ENCODE assay signal across 24 cellular contexts in genomic region chr1:42315500-42315899, GRCh38. TPM values are rescaled to one million over a fixed set of nuclear protein-coding genes. Genes with fewer than 3 reads are reported as not detected.
DNase-seq lines count a peak whose midpoint lies in the region; ATAC-seq lines count a peak whose summit lies in the region.
"Had no signal": no experiment of that assay in that cellular context is flagged by ENCODE, and none has a peak within 500 bp of the region (broad histone marks: within the 10 kb centered on the region; RNA-seq: fewer than 3 reads in every experiment).

No MANE protein-coding gene starts in this region.

- peaks cover 0 to 9% (median 5%) of the 10 kb centered on the region in 3 donors for H3K36me3 Mint-ChIP-seq in naive thymus-derived CD8-positive, alpha-beta T cell

- POLR2A ChIA-PET in naive thymus-derived CD8-positive, alpha-beta T cell (lab: Charles Lee) = interaction anchor here (1.0 to 1.2 kb wide), 2 partner anchors 35 to 350 kb away, joined by 3 to 5 read pairs; no protein-coding TSS in a partner anchor

- H4K20me1 ChIP-seq in BLaER1 treated with 17β-estradiol and CSF1 and Interleukin-3, amounts not matched to agents 10 nM and 100 nM = peaks cover 66 to 100% (median 97%) of the 10 kb centered on the region in 11 experiments

- H3K27ac Mint-ChIP-seq in naive thymus-derived CD8-positive, alpha-beta T cell = peak overlapping the region in 5 of 10 donors; percentile 13 to 89 (median 32)
- H3K27ac Mint-ChIP-seq: B cell had no signal

- H3K9ac ChIP-seq in BLaER1 treated with 17β-estradiol and CSF1 and Interleukin-3, amounts not matched to agents 10 nM and 100 nM = no peak overlapping the region
- H3K9ac ChIP-seq: SK-N-SH had no signal

- 0 out of 22 replicates have a peak, but pooled peaks cover 0 to 5% (median 0%) of the 10 kb centered on the region in 11 experiments for H3K9me3 ChIP-seq in BLaER1 treated with 17β-estradiol and CSF1 and Interleukin-3, amounts not matched to agents 10 nM and 100 nM (replicated peaks in 1 of 11)
- H3K9me3 ChIP-seq: SK-N-SH had no signal

- H3K27me3 Mint-ChIP-seq in naive thymus-derived CD8-positive, alpha-beta T cell = no peaks in the 10 kb centered on the region
- H3K27me3 Mint-ChIP-seq: B cell had no signal

- H3K4me3 Mint-ChIP-seq in naive thymus-derived CD8-positive, alpha-beta T cell = peak overlapping the region in 6 of 10 donors; percentile 3 to 60 (median 40)
- H3K4me3 Mint-ChIP-seq: B cell, GM23338 had no signal

- ATAC-seq in left lobe of liver (peak; percentile 79), HG02642 (IDR thresholded peaks at IDR 0.05; ENCODE audit: poor library complexity, unreplicated experiment) (no peak)
- no peak for ATAC-seq in naive thymus-derived CD8-positive, alpha-beta T cell
- ATAC-seq: GM23338 had no signal

- peaks cover 3 to 19% (median 13%) of the 10 kb centered on the region in 11 experiments; a peak in 21 of 22 replicates for H3K36me3 ChIP-seq in BLaER1 treated with 17β-estradiol and CSF1 and Interleukin-3, amounts not matched to agents 10 nM and 100 nM

- H3K9me3 Mint-ChIP-seq in naive thymus-derived CD8-positive, alpha-beta T cell = no peaks in the 10 kb centered on the region
- H3K9me3 Mint-ChIP-seq: GM23338 had no signal

- peaks cover 56 to 89% (median 75%) of the 10 kb centered on the region in 10 experiments for H3K4me1 ChIP-seq in BLaER1 treated with 17β-estradiol and CSF1 and Interleukin-3, amounts not matched to agents 10 nM and 100 nM

- H3K4me1 Mint-ChIP-seq in naive thymus-derived CD8-positive, alpha-beta T cell = peaks cover 53 to 95% (median 90%) of the 10 kb centered on the region in 4 donors

- peak overlapping the region in 3 of 11 experiments; percentile 9 to 24 (median 12); a peak in 2 of 22 replicates for H3K27ac ChIP-seq in BLaER1 treated with 17β-estradiol and CSF1 and Interleukin-3, amounts not matched to agents 10 nM and 100 nM
- no peak overlapping the region for H3K27ac ChIP-seq in substantia nigra (ENCODE audit: low read depth, low read length, poor library complexity, severe bottlenecking)
- H3K27ac ChIP-seq: RWPE1 had no signal

- H3K27me3 ChIP-seq in BLaER1 treated with 17β-estradiol and CSF1 and Interleukin-3, amounts not matched to agents 10 nM and 100 nM = no peaks in the 10 kb centered on the region

- peak overlapping the region in 9 of 11 experiments; percentile 3 to 63 (median 51); a peak in 14 of 22 replicates for H3K4me2 ChIP-seq in BLaER1 treated with 17β-estradiol and CSF1 and Interleukin-3, amounts not matched to agents 10 nM and 100 nM
- H3K4me2 ChIP-seq: GM23338, SK-N-SH had no signal

- H3K4me3 ChIP-seq in BLaER1 treated with 17β-estradiol and CSF1 and Interleukin-3, amounts not matched to agents 10 nM and 100 nM = no peak overlapping the region
- H3K4me3 ChIP-seq: GM23338 had no signal

- DNase-seq in HuH-7 (ENCODE audit: low spot score) (peak; percentile 11), left lobe of liver (ENCODE audit: low spot score) (no peak), Kasumi-1 (lab: John Stamatoyannopoulos, UW) (no peak), NCI-H1105 (lab: John Stamatoyannopoulos, UW) (no peak), substantia nigra (lab: John Stamatoyannopoulos, UW) (no peak)
- no peak for DNase-seq in naive thymus-derived CD8-positive, alpha-beta T cell
- DNase-seq: COR-L47; DMS 273 treated with DMSO at 0.1 percent for 48 hours; DND-41; HCEC 1CT; Karpas-422; MM.1S; NCI-H1092; NCI-H1436 treated with DMSO at 0.1 percent for 48 hours; NCI-H2227 treated with DMSO at 0.1 percent for 48 hours; NCI-H510A treated with DMSO at 0.1 percent for 48 hours; NK-92 treated with Interleukin-12 subunit alpha and Interleukin-12 subunit beta, amount 100 ng/mL, for 24 hours; SIG-M5; SK-N-SH had no signal

RNA-seq across cellular contexts. Expression of gene FOXJ3, which starts 19.5 kb away (rescaled TPM):
- 13.7 TPM for total RNA-seq in left lobe of liver
- total RNA-seq in naive thymus-derived CD8-positive, alpha-beta T cell = 100 to 1,000 TPM; 108 to 112 TPM
- 10 to 100 TPM; 30.3 to 39.8 (median 34.8) TPM for polyA plus RNA-seq in naive thymus-derived CD8-positive, alpha-beta T cell
